13 cellular contexts compared by ENCODE assay signal in the genomic region with DNA sequence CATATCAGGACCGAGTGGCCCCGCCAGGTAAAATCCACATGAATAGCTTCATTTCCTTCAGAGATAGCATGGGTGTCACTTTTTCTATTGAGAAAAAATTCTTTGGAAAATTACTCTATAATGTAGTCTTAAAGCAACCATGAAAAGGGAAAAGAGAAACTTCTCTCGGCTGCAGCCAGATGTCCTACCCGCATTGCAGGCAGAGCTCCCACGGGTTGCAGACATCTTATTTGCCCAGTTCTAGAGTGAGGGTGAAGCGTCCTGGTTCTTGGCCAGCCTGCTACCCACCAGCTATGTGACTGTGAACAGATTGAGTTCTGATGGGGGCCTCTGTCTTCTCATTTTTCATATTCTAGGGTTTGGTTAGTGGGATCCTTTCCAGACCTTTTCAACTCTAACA. TPM values are rescaled to one million over a fixed set of nuclear protein-coding genes. Genes with fewer than 3 reads are reported as not detected.
A peak's percentile ranks its signal among the peaks of the same experiment; 100 is the strongest.
DNase-seq lines count a peak whose midpoint lies in the region; ATAC-seq and TF ChIP-seq lines count a peak whose summit lies in the region.
"Had no signal": no experiment of that assay in that cellular context is flagged by ENCODE, and none has a peak within 500 bp of the region (broad histone marks: within the 10 kb centered on the region; RNA-seq: fewer than 3 reads in every experiment).

No MANE protein-coding gene starts in this region.

- H2AK5ac ChIP-seq in IMR-90 (ENCODE audit: low read depth, low read length): peak overlapping the region; percentile 93

- no peak overlapping the region for H2AK9ac ChIP-seq in IMR-90 (replicated peaks; ENCODE audit: low read depth, low read length, poor library complexity)

- H3K4me3 Mint-ChIP-seq in brain: peak overlapping the region; percentile 26 to 95 (median 91)
- H3K4me3 Mint-ChIP-seq: memory B cell had no signal

- CTCF ChIA-PET in IMR-90 (lab: Yijun Ruan, JAX): interaction anchor here (0.6 to 1.0 kb wide), 3 partner anchors 237 to 255 kb away, joined by 3 to 6 read pairs (median 3); no protein-coding TSS in a partner anchor

- H3K9me3 ChIP-seq in IMR-90 (ENCODE audit: control insufficient read depth, insufficient read depth, low read length): no peaks in the 10 kb centered on the region
- no peaks in the 10 kb centered on the region for H3K9me3 ChIP-seq in left lung
- no peaks in the 10 kb centered on the region for H3K9me3 ChIP-seq in skeletal muscle satellite cell (replicated peaks; ENCODE audit: low read length)
- H3K9me3 ChIP-seq: vagina had no signal

- peaks cover 55% of the 10 kb centered on the region for H3K36me3 Mint-ChIP-seq in brain
- H3K36me3 Mint-ChIP-seq: memory B cell had no signal

- H4K8ac ChIP-seq in IMR-90 (ENCODE audit: low read depth in 2 of 2, low read length in 2 of 2): peak overlapping the region; percentile 38 to 61; a peak in 3 of 4 replicates

- 0 out of 2 replicates have a peak overlapping the region, but pooled peaks have one; percentile 88 for H3K23ac ChIP-seq in IMR-90 (ENCODE audit: low read depth, low read length)

- H3K14ac ChIP-seq in IMR-90 (replicated peaks; ENCODE audit: low read depth, low read length): 0 out of 2 replicates have a peak overlapping the region, but pooled peaks have one; percentile 65

- H2BK120ac ChIP-seq in IMR-90 (ENCODE audit: low read depth, low read length): peak overlapping the region; percentile 63

- ATAC-seq in IMR-90 (ENCODE audit: low read depth): no peak
- ATAC-seq in left lung: no peak
- no peak for ATAC-seq in HG03108 (IDR thresholded peaks at IDR 0.05; ENCODE audit: unreplicated experiment)

- H2BK15ac ChIP-seq in IMR-90 (ENCODE audit: low read depth, low read length): peak overlapping the region; percentile 75; the same call in 1 of the 3 replicates

- H2BK5ac ChIP-seq in IMR-90 (ENCODE audit: low read depth, low read length, poor library complexity, severe bottlenecking): peak overlapping the region; percentile 83

- H3K27me3 ChIP-seq in IMR-90 (ENCODE audit: control insufficient read depth, insufficient read depth, low read length) (no peaks in the 10 kb centered on the region), left lung (peaks cover 0 to 23% of the 10 kb centered on the region in 2 donors), skeletal muscle satellite cell (ENCODE audit: control insufficient read depth, insufficient read depth, low read length) (no peaks in the 10 kb centered on the region)
- H3K27me3 ChIP-seq: vagina had no signal

- peak overlapping the region; percentile 38; the same call in 1 of the 2 replicates for H2BK20ac ChIP-seq in IMR-90 (ENCODE audit: low read depth, low read length)

- H4K20me1 ChIP-seq in IMR-90 (ENCODE audit: insufficient read depth, low read length): no peaks in the 10 kb centered on the region

- peak overlapping the region; percentile 61 to 96 (median 89) for H3K27ac Mint-ChIP-seq in brain
- H3K27ac Mint-ChIP-seq: memory B cell had no signal

- peaks cover 4% of the 10 kb centered on the region; the same call in 1 of the 2 replicates for H3K36me3 ChIP-seq in IMR-90 (ENCODE audit: control insufficient read depth, insufficient read depth, low read length)
- peaks cover 0 to 17% of the 10 kb centered on the region in 2 donors for H3K36me3 ChIP-seq in left lung
- H3K36me3 ChIP-seq in skeletal muscle satellite cell (ENCODE audit: insufficient read depth, low read length): peaks cover 5% of the 10 kb centered on the region
- H3K36me3 ChIP-seq: vagina had no signal

- intact Hi-C loops in IMR-90 (cut with micrococcal nuclease): no loop called here
- intact Hi-C loops in left lung (cut with DNase I): no loop called here

- H3K18ac ChIP-seq in IMR-90 (ENCODE audit: low read depth, low read length): no peak overlapping the region

- no peak for TF ChIP-seq RAD21 in IMR-90 (IDR thresholded peaks at IDR 0.05; ENCODE audit: low read length)

- no peak overlapping the region; the same call in 1 of the 2 replicates for H3K4me2 ChIP-seq in IMR-90 (ENCODE audit: low read depth, low read length)
- H3K4me2 ChIP-seq in skeletal muscle satellite cell (ENCODE audit: low read length): peak overlapping the region; percentile 95

- peaks cover 71% of the 10 kb centered on the region for H3K4me1 Mint-ChIP-seq in brain

- H3K9ac ChIP-seq in IMR-90 (ENCODE audit: low read depth, low read length) (no peak overlapping the region), skeletal muscle satellite cell (ENCODE audit: low read depth, low read length) (peak overlapping the region; percentile 87)

- 0 out of 2 replicates have a peak, but pooled peaks have one; percentile 2 for TF ChIP-seq CTCF in IMR-90 (conservative IDR thresholded peaks at IDR 0.05; ENCODE audit: low read depth, low read length)
- no peak for TF ChIP-seq CTCF in brain (conservative IDR thresholded peaks at IDR 0.05)
- no peak for TF ChIP-seq CTCF in left lung (IDR thresholded peaks at IDR 0.05)

- H4K5ac ChIP-seq in IMR-90 (ENCODE audit: low read depth, low read length): 0 out of 2 replicates have a peak overlapping the region, but pooled peaks have one; percentile 23

- TF ChIP-seq POLR2A in IMR-90 (IDR thresholded peaks at IDR 0.05; ENCODE audit: low read depth, low read length): no peak

- peak overlapping the region; percentile 83 for H3K4ac ChIP-seq in IMR-90 (ENCODE audit: low read depth, low read length)

- WGBS in IMR-90 (ENCODE audit: extremely low coverage in 2 of 2, insufficient read length in 1 of 2), 2 experiments: no CpG with 5 or more reads among the region's 6 CpGs

- peaks cover 20% of the 10 kb centered on the region for H3K27me3 Mint-ChIP-seq in brain

- no TSS peak for BruUV-seq in IMR-90 (replicated peaks; lab: Mats Ljungman, UMichigan)

- POLR2A ChIA-PET in IMR-90 (lab: Charles Lee; ENCODE audit: unreplicated experiment): interaction anchor here (2.0 kb wide), 1 partner anchor 9 kb away, joined by 5 read pairs; no protein-coding TSS in a partner anchor

- H3K4me3 ChIP-seq in IMR-90 (ENCODE audit: insufficient read depth, low read depth, low read length) (no peak overlapping the region), left lung (peak overlapping the region in 1 of 2 donors; percentile 4), skeletal muscle satellite cell (ENCODE audit: low read length) (peak overlapping the region; percentile 86)
- H3K4me3 ChIP-seq: vagina had no signal

- in situ Hi-C loops in IMR-90 (cut with MboI; ENCODE audit: low sequenced_read_pairs): loop anchor here (10.0 to 25.0 kb wide), 3 partner anchors 373 to 1601 kb away; a partner anchor contains a TSS

- H3K9me1 ChIP-seq in IMR-90 (ENCODE audit: insufficient read depth, low read length): peaks cover 18% of the 10 kb centered on the region

- H3K4me1 ChIP-seq in IMR-90 (ENCODE audit: control insufficient read depth, insufficient read depth, low read length) (peaks cover 32% of the 10 kb centered on the region), left lung (peaks cover 27 to 75% of the 10 kb centered on the region in 2 donors), skeletal muscle satellite cell (ENCODE audit: control insufficient read depth, insufficient read depth, low read length) (peaks cover 81% of the 10 kb centered on the region)

- DNase-seq in IMR-90: no peak
- DNase-seq in left lung: no peak
- DNase-seq in activated T-cell treated with anti-CD3 and anti-CD28 coated beads, Interleukin-2, amount 50 U/mL, for 48 hours: no peak
- DNase-seq in LoVo (ENCODE audit: low spot score): no peak
- DNase-seq in cortex of kidney (lab: John Stamatoyannopoulos, UW): no peak
- DNase-seq: activated gamma-delta T cell; stimulated activated CD4-positive, alpha-beta T cell treated with anti-CD3 and anti-CD28 coated beads, Interleukin-4, amount 100 ng/mL, for 1 hour had no signal

- H3K9me3 Mint-ChIP-seq in brain: no peaks in the 10 kb centered on the region
- H3K9me3 Mint-ChIP-seq: memory B cell had no signal

- 0 out of 2 replicates have a peak overlapping the region, but pooled peaks have one; percentile 21 for H3K56ac ChIP-seq in IMR-90 (ENCODE audit: extremely low read depth, insufficient read depth, low read length)

- peak overlapping the region; percentile 78; the same call in 1 of the 2 replicates for H4K91ac ChIP-seq in IMR-90 (ENCODE audit: insufficient read depth, low read depth, low read length)

- H3K27ac ChIP-seq in IMR-90 (ENCODE audit: insufficient read depth, low read length) (no peak overlapping the region), left lung (peak overlapping the region; percentile 23 to 95)
- H3K27ac ChIP-seq: vagina, VCaP had no signal

- peaks cover 23 to 70% of the 10 kb centered on the region in 2 experiments for H3K79me1 ChIP-seq in IMR-90 (ENCODE audit: low read depth in 1 of 2, low read length in 2 of 2)

- dilution Hi-C loops in IMR-90 (cut with HindIII; ENCODE audit: low sequenced_read_pairs, unreplicated experiment): no loop called here

- no peak overlapping the region for H2AFZ ChIP-seq in IMR-90 (replicated peaks; ENCODE audit: low read length, poor library complexity)

TF ChIP-seq in IMR-90, 13 proteins besides CTCF, POLR2A, EP300 and RAD21:
- TF ChIP-seq FOS (IDR thresholded peaks at IDR 0.05; ENCODE audit: low read depth, low read length) (no peak), BHLHE40 (IDR thresholded peaks at IDR 0.05; ENCODE audit: low read depth, low read length) (no peak), MXI1 (IDR thresholded peaks at IDR 0.05; ENCODE audit: borderline replicate concordance, low read depth, low read length) (no peak), RFX5 (IDR thresholded peaks at IDR 0.05; ENCODE audit: low read depth, low read length) (no peak), CEBPB (IDR thresholded peaks at IDR 0.05; ENCODE audit: low read depth, low read length) (no peak)
- TF ChIP-seq, protein P1, sequence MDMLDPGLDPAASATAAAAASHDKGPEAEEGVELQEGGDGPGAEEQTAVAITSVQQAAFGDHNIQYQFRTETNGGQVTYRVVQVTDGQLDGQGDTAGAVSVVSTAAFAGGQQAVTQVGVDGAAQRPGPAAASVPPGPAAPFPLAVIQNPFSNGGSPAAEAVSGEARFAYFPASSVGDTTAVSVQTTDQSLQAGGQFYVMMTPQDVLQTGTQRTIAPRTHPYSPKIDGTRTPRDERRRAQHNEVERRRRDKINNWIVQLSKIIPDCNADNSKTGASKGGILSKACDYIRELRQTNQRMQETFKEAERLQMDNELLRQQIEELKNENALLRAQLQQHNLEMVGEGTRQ (IDR thresholded peaks at IDR 0.05; ENCODE audit: low read depth, low read length): no peak

RNA-seq across cellular contexts. Expression of a gene that starts 5.0 kb away (rescaled TPM):
- total RNA-seq in IMR-90 (2012; rRNA removed) (14.5 and 20.3 TPM in 2 replicates), left lung (100 to 1,000 TPM; 288 to 295 TPM)
- polyA plus RNA-seq in IMR-90 (2012; rRNA removed) (22.1 and 24.6 TPM in 2 replicates), brain (ENCODE audit: insufficient read depth, low read depth, low replicate concordance) (114 TPM)
- 11.4 and 12.3 TPM in 2 replicates for polyA plus RNA-seq in IMR-90 (2012; cell fraction: cytosol; rRNA removed)
- polyA plus RNA-seq in IMR-90 (2012; cell fraction: nucleus; rRNA removed; ENCODE audit: low replicate concordance): 3.0 and 8.8 TPM in 2 replicates
- total RNA-seq in skeletal muscle satellite cell (2012; rRNA removed): 4.3 and 5.0 TPM in 2 replicates

Comparison
In these comparisons a context has a peak if more than half of its experiments do, and no peak if none do; other contexts are left out.
1. RNA of a gene that starts 5.0 kb away (total RNA-seq): 288 to 295 TPM in left lung; 14.5 to 20.3 TPM in IMR-90; every median in the first group is over 10 times any median in the second.